Comparison of ENCODE assay signal across 18 cellular contexts in genomic region chr5:159628703-159629102, GRCh38.
DNase-seq lines count a peak whose midpoint lies in the region; ATAC-seq, FAIRE-seq and TF ChIP-seq lines count a peak whose summit lies in the region.
"Had no signal": no experiment of that assay in that cellular context is flagged by ENCODE, and none has a peak within 500 bp of the region (broad histone marks: within the 10 kb centered on the region; RNA-seq: fewer than 3 reads in every experiment).

No MANE protein-coding gene starts in this region.

- 0 out of 4 replicates have a peak, but pooled peaks cover 0 to 2% of the 10 kb centered on the region in 2 experiments for H3K27me3 ChIP-seq in GM12878 (replicated peaks in 1 of 2; ENCODE audit: control insufficient read depth in 2 of 2, insufficient read depth in 2 of 2, low read length in 1 of 2)
- H3K27me3 ChIP-seq: BLaER1 treated with 17β-estradiol and CSF1 and Interleukin-3, amounts not matched to agents 10 nM and 100 nM had no signal

- no peak overlapping the region for H2AFZ ChIP-seq in GM12878 (ENCODE audit: control insufficient read depth, low read depth, low read length)
- H2AFZ ChIP-seq: GM23248 had no signal

- no peak for TF ChIP-seq RAD21 in GM12878 (IDR thresholded peaks at IDR 0.05; ENCODE audit: insufficient read depth, low read depth, low read length)

- no peaks in the 10 kb centered on the region for H3K36me3 Mint-ChIP-seq in activated naive CD8-positive, alpha-beta T cell treated with anti-CD3 and anti-CD28 coated beads, Interleukin-2, amount 50 U/mL, for 24 hours (ENCODE audit: low read depth)
- no peaks in the 10 kb centered on the region for H3K36me3 Mint-ChIP-seq in activated naive CD8-positive, alpha-beta T cell treated with anti-CD3 and anti-CD28 coated beads for 36 hours
- H3K36me3 Mint-ChIP-seq: CD8-positive, alpha-beta T cell had no signal

- no peaks in the 10 kb centered on the region for H3K9me3 Mint-ChIP-seq in activated naive CD8-positive, alpha-beta T cell treated with anti-CD3 and anti-CD28 coated beads, Interleukin-2, amount 50 U/mL, for 24 hours
- H3K9me3 Mint-ChIP-seq in activated naive CD8-positive, alpha-beta T cell treated with anti-CD3 and anti-CD28 coated beads for 36 hours: peaks cover 3% of the 10 kb centered on the region

- H3K9me3 ChIP-seq in GM12878 (replicated peaks; ENCODE audit: control insufficient read depth, insufficient read depth, low read length): no peaks in the 10 kb centered on the region; the same call in 2 of the 3 replicates
- H3K9me3 ChIP-seq: HAP-1 had no signal

- no peak for FAIRE-seq in GM12878 (lab: Jason Lieb, UNC)

- no TSS peak for BruUV-seq in GM12878 (replicated peaks; lab: Mats Ljungman, UMichigan)

- no peak overlapping the region for H3K4me2 ChIP-seq in GM12878 (ENCODE audit: control insufficient read depth, insufficient read depth)
- H3K4me2 ChIP-seq: BLaER1 treated with 17β-estradiol and CSF1 and Interleukin-3, amounts not matched to agents 10 nM and 100 nM had no signal

- H3K4me1 Mint-ChIP-seq in activated naive CD8-positive, alpha-beta T cell treated with anti-CD3 and anti-CD28 coated beads, Interleukin-2, amount 50 U/mL, for 24 hours: no peaks in the 10 kb centered on the region
- no peaks in the 10 kb centered on the region for H3K4me1 Mint-ChIP-seq in activated naive CD8-positive, alpha-beta T cell treated with anti-CD3 and anti-CD28 coated beads for 36 hours
- H3K4me1 Mint-ChIP-seq: B cell had no signal

- RAD21 ChIA-PET in GM12878 (lab: Charles Lee; ENCODE audit: unreplicated experiment): no interaction called here

- peaks cover 24% of the 10 kb centered on the region for H3K27me3 Mint-ChIP-seq in activated naive CD8-positive, alpha-beta T cell treated with anti-CD3 and anti-CD28 coated beads, Interleukin-2, amount 50 U/mL, for 24 hours
- H3K27me3 Mint-ChIP-seq in activated naive CD8-positive, alpha-beta T cell treated with anti-CD3 and anti-CD28 coated beads for 36 hours: peaks cover 7% of the 10 kb centered on the region

- TF ChIP-seq CTCF in GM12878 (IDR thresholded peaks at IDR 0.05 in 2 of 3, conservative IDR thresholded peaks at IDR 0.05 in 1 of 3; ENCODE audit: control insufficient read depth in 2 of 3, extremely low read depth in 1 of 3, insufficient read depth in 1 of 3, low read depth in 3 of 3, low read length in 3 of 3): no peak

- H3K27ac ChIP-seq in GM12878 (ENCODE audit: control insufficient read depth, insufficient read depth): no peak overlapping the region
- H3K27ac ChIP-seq: 22Rv1; BLaER1 treated with 17β-estradiol and CSF1 and Interleukin-3, amounts not matched to agents 10 nM and 100 nM; GM23248; HL-60 had no signal

- intact Hi-C loops in GM12878 (cut with micrococcal nuclease; ENCODE audit: unreplicated experiment): no loop called here

- no peaks in the 10 kb centered on the region for H3K4me1 ChIP-seq in GM12878 (ENCODE audit: control insufficient read depth, insufficient read depth, low read length)
- H3K4me1 ChIP-seq: BLaER1 treated with 17β-estradiol and CSF1 and Interleukin-3, amounts not matched to agents 10 nM and 100 nM; HAP-1 had no signal

- DNase-seq in NCI-H82 (lab: John Stamatoyannopoulos, UW) (peak; percentile 20), NCI-H82 treated with DMSO at 0.1 percent for 48 hours (lab: John Stamatoyannopoulos, UW; ENCODE audit: unreplicated experiment) (no peak), GM12878 (ENCODE audit: low read depth, low spot score) (no peak), NCI-H446 (lab: John Stamatoyannopoulos, UW) (no peak)
- DNase-seq in activated naive CD8-positive, alpha-beta T cell treated with anti-CD3 and anti-CD28 coated beads, Interleukin-2, amount 50 U/mL, for 24 hours: no peak
- no peak for DNase-seq in activated naive CD8-positive, alpha-beta T cell treated with anti-CD3 and anti-CD28 coated beads for 36 hours
- no peak for DNase-seq in stimulated activated CD4-positive, alpha-beta T cell treated with anti-CD3 and anti-CD28 coated beads, Interleukin-2, amount 100 ng/mL, for 24 hours
- DNase-seq: Calu3; CD8-positive, alpha-beta T cell; DMS79 treated with DMSO at 0.1 percent for 48 hours; GF-D8; GM23248; IMR-90 had no signal

- CTCF ChIA-PET in GM12878 (lab: Yijun Ruan, JAX): no interaction called here

- H3K9ac ChIP-seq in GM12878 (ENCODE audit: control insufficient read depth, insufficient read depth, low read length): no peak overlapping the region
- H3K9ac ChIP-seq: BLaER1 treated with 17β-estradiol and CSF1 and Interleukin-3, amounts not matched to agents 10 nM and 100 nM; GM23248 had no signal

- SMC1A ChIA-PET in GM12878 (lab: Charles Lee; ENCODE audit: uncharacterized antibody, unreplicated experiment): no interaction called here

- in situ Hi-C loops in GM12878 (cut with MboI): no loop called here

- no peaks in the 10 kb centered on the region for H3K36me3 ChIP-seq in GM12878 (ENCODE audit: control insufficient read depth in 2 of 2, insufficient read depth in 2 of 2, low read length in 1 of 2)
- H3K36me3 ChIP-seq: BLaER1 treated with 17β-estradiol and CSF1 and Interleukin-3, amounts not matched to agents 10 nM and 100 nM; HAP-1 had no signal

- H4K20me1 ChIP-seq in GM12878 (ENCODE audit: control insufficient read depth, insufficient read depth): no peaks in the 10 kb centered on the region
- H4K20me1 ChIP-seq: BLaER1 treated with 17β-estradiol and CSF1 and Interleukin-3, amounts not matched to agents 10 nM and 100 nM had no signal

- TF ChIP-seq EP300 in GM12878 (IDR thresholded peaks at IDR 0.05; ENCODE audit: borderline replicate concordance in 1 of 2, control insufficient read depth in 1 of 2, low read depth in 2 of 2, low read length in 2 of 2): no peak

- peak; percentile 15 for ATAC-seq in activated naive CD8-positive, alpha-beta T cell treated with anti-CD3 and anti-CD28 coated beads, Interleukin-2, amount 50 U/mL, for 24 hours
- ATAC-seq in GM12878: peak; percentile 88
- ATAC-seq: CD8-positive, alpha-beta T cell had no signal

- 52% methylated on average over 1 of the region's 1 CpG for WGBS in GM12878 (ENCODE audit: insufficient coverage, insufficient replicate concordance, low lambda C conversion rate, missing lambda C conversion rate)

- no peak for TF ChIP-seq POLR2A in GM12878 (IDR thresholded peaks at IDR 0.05; ENCODE audit: low read depth, low read length)

- no peak overlapping the region for H3K4me3 ChIP-seq in GM12878
- H3K4me3 ChIP-seq: BLaER1 treated with 17β-estradiol and CSF1 and Interleukin-3, amounts not matched to agents 10 nM and 100 nM; GM23248; HAP-1 had no signal

- no peaks in the 10 kb centered on the region for H3K79me2 ChIP-seq in GM12878 (ENCODE audit: control insufficient read depth, insufficient read depth, low read length)

- POLR2A ChIA-PET in GM12878 (lab: Charles Lee): no interaction called here

- no peak overlapping the region for H3K4me3 Mint-ChIP-seq in activated naive CD8-positive, alpha-beta T cell treated with anti-CD3 and anti-CD28 coated beads, Interleukin-2, amount 50 U/mL, for 24 hours
- H3K4me3 Mint-ChIP-seq in activated naive CD8-positive, alpha-beta T cell treated with anti-CD3 and anti-CD28 coated beads for 36 hours: no peak overlapping the region
- H3K4me3 Mint-ChIP-seq: B cell; CD8-positive, alpha-beta T cell had no signal

- no peak overlapping the region for H3K27ac Mint-ChIP-seq in activated naive CD8-positive, alpha-beta T cell treated with anti-CD3 and anti-CD28 coated beads, Interleukin-2, amount 50 U/mL, for 24 hours
- no peak overlapping the region for H3K27ac Mint-ChIP-seq in activated naive CD8-positive, alpha-beta T cell treated with anti-CD3 and anti-CD28 coated beads for 36 hours
- H3K27ac Mint-ChIP-seq: B cell; CD8-positive, alpha-beta T cell had no signal

TF ChIP-seq in GM12878, 131 proteins besides CTCF, POLR2A, EP300 and RAD21 (continues in another document):
- TF ChIP-seq MEF2B (IDR thresholded peaks at IDR 0.05; ENCODE audit: partially characterized antibody, poor library complexity, severe bottlenecking) (no peak), EZH2 (IDR thresholded peaks at IDR 0.05; ENCODE audit: borderline replicate concordance, control insufficient read depth, low read depth, low read length) (no peak), ATF2 (IDR thresholded peaks at IDR 0.05; ENCODE audit: low read length) (no peak), POU2F2 (IDR thresholded peaks at IDR 0.05; ENCODE audit: borderline replicate concordance, low read depth, low read length) (no peak), SKIL (IDR thresholded peaks at IDR 0.05; ENCODE audit: low read depth, poor library complexity, severe bottlenecking) (no peak)
